Comparison of ENCODE assay signal across 8 cellular contexts in the genomic region with DNA sequence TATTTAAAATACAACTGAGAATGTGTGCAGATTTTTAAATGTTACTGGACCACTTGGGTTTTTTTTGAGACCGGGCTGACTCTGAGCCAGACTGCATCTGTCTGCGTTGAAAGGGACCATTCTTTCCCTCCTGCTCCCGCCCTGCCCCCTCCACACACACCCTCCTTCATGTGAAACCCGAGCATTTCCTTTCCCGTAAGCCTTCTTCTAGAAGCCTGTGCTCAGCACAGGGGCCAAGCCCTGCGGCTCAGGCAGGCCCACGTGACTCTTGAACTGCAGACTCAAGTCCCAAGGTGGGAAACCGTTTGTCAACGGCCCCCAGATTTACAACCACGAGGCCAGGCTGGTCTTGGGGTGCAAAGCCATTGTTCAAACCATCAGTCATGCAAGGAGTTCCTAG.
DNase-seq lines count a peak whose midpoint lies in the region; ATAC-seq, FAIRE-seq and TF ChIP-seq lines count a peak whose summit lies in the region.

No MANE protein-coding gene starts in this region.

- peak overlapping the region; percentile 13 for H2AFZ ChIP-seq in keratinocyte (ENCODE audit: control insufficient read depth, low read length)

- H3K27me3 ChIP-seq in keratinocyte (ENCODE audit: control insufficient read depth, extremely low read depth, insufficient read depth, low read length), result peaks cover 16% of the 10 kb centered on the region

- H3K4me2 ChIP-seq in keratinocyte (ENCODE audit: control insufficient read depth, extremely low read depth, insufficient read depth, low read depth, low read length), result no peak overlapping the region

- ATAC-seq in omental fat pad (ENCODE audit: low FRiP score) (no peak), HG03196 (IDR thresholded peaks at IDR 0.05; ENCODE audit: unreplicated experiment) (no peak)

- in situ Hi-C loops in KBM-7 (cut with MboI; ENCODE audit: low pct_unique_long_range_greater_than_20kb, low sequenced_read_pairs), result no loop called here
- in situ Hi-C loops in astrocyte of the cerebellum (cut with HindIII; ENCODE audit: low sequenced_read_pairs), result no loop called here

- H3K36me3 ChIP-seq in keratinocyte (ENCODE audit: control insufficient read depth in 2 of 2, extremely low read depth in 1 of 2, insufficient read depth in 2 of 2, low read length in 2 of 2), result no peaks in the 10 kb centered on the region

- H3K9ac ChIP-seq in keratinocyte (ENCODE audit: control insufficient read depth, extremely low read depth, insufficient read depth, low read length), result no peak overlapping the region

- no peaks in the 10 kb centered on the region for H3K79me2 ChIP-seq in keratinocyte (ENCODE audit: control insufficient read depth, insufficient read depth, low read length)

- no peak for FAIRE-seq in keratinocyte (lab: Jason Lieb, UNC)

- no peak for TF ChIP-seq CTCF in astrocyte of the cerebellum (IDR thresholded peaks at IDR 0.05; ENCODE audit: low read depth, low read length, missing control alignments)
- TF ChIP-seq CTCF in keratinocyte (optimal IDR thresholded peaks at IDR 0.05 in 1 of 3, IDR thresholded peaks at IDR 0.05 in 1 of 3, conservative IDR thresholded peaks at IDR 0.05 in 1 of 3; ENCODE audit: extremely low read depth in 1 of 3, insufficient read depth in 2 of 3, low read length in 3 of 3), result no peak
- TF ChIP-seq CTCF in omental fat pad (IDR thresholded peaks at IDR 0.05), result no peak

- H3K27ac ChIP-seq in keratinocyte (ENCODE audit: control insufficient read depth, insufficient read depth, low read length), result no peak overlapping the region

- no peaks in the 10 kb centered on the region for H3K9me3 ChIP-seq in keratinocyte (ENCODE audit: control insufficient read depth, low read depth, low read length)

- no peaks in the 10 kb centered on the region for H4K20me1 ChIP-seq in keratinocyte (ENCODE audit: control insufficient read depth, extremely low read depth, insufficient read depth, low read length)

- peak; percentile 54 for DNase-seq in Daoy (ENCODE audit: low read depth)
- peak; percentile 7 for DNase-seq in KBM-7
- DNase-seq in astrocyte of the cerebellum (ENCODE audit: low read depth), result peak; percentile 3
- no peak for DNase-seq in keratinocyte (ENCODE audit: low read depth, low spot score)
- DNase-seq in stimulated activated CD8-positive, alpha-beta memory T cell treated with anti-CD3 and anti-CD28 coated beads, Interleukin-12 subunit alpha, Interleukin-12 subunit beta, amount 100 ng/mL, for 1 hour (ENCODE audit: low read depth), result peak; percentile 10
- DNase-seq in SK-N-DZ (ENCODE audit: low spot score), result no peak
- no peak for DNase-seq in omental fat pad (ENCODE audit: low spot score)

- peaks cover 9% of the 10 kb centered on the region for H3K4me1 ChIP-seq in keratinocyte (ENCODE audit: control insufficient read depth, extremely low read depth, insufficient read depth, low read length)

- dilution Hi-C loops in keratinocyte (cut with MboI; ENCODE audit: extremely low pct_ligation_motif_present, low sequenced_read_pairs), result no loop called here

- H3K4me3 ChIP-seq in astrocyte of the cerebellum (ENCODE audit: low read depth, low read length) (no peak overlapping the region), keratinocyte (ENCODE audit: control insufficient read depth in 2 of 3, extremely low read depth in 1 of 3, insufficient read depth in 2 of 3, low read depth in 1 of 3, low read length in 3 of 3) (no peak overlapping the region)

- H3K9me1 ChIP-seq in keratinocyte (ENCODE audit: control insufficient read depth, extremely low read depth, insufficient read depth, low read length), result no peaks in the 10 kb centered on the region

Comparison
In these comparisons a context has a peak if more than half of its experiments do, and no peak if none do; other contexts are left out.
1. DNase-seq: peak in Daoy (single experiment), KBM-7 (single experiment), astrocyte of the cerebellum (single experiment) and stimulated activated CD8-positive, alpha-beta memory T cell treated with anti-CD3 and anti-CD28 coated beads, Interleukin-12 subunit alpha, Interleukin-12 subunit beta, amount 100 ng/mL, for 1 hour (single experiment); none in keratinocyte (single experiment), SK-N-DZ (single experiment) and omental fat pad (single experiment).